ENCODE assay signal across 4 cellular contexts in the genomic region with DNA sequence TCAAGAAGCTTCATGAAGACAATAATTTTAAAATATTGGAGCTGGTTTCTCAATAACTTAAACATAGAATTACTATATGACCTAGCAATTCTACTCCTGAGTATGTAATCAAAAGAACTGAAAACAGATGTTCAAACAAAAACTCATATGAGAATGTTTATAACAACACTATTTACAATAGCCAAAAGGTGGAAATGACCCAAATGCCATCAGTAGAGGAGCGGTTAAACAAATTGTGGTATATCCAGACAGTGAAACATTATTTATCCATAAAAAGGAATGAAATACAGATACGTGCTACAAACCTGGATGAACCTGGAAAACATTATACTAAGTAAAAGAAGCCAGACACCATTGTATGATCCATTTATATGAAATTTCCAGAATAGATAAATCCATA.
"Had no signal": no experiment of that assay in that cellular context is flagged by ENCODE, and none has a peak within 500 bp of the region (broad histone marks: within the 10 kb centered on the region; RNA-seq: fewer than 3 reads in every experiment).

No MANE protein-coding gene starts in this region.

- H3K9me3 Mint-ChIP-seq: GM23338, H9, IgD-negative memory B cell had no signal

- H2AFZ ChIP-seq: GM23338 had no signal

- DNase-seq: H9, HCEC 1CT had no signal

- ATAC-seq: GM23338 had no signal

- H3K36me3 Mint-ChIP-seq: IgD-negative memory B cell had no signal

- H3K4me3 ChIP-seq: GM23338 had no signal

- H3K4me3 Mint-ChIP-seq: GM23338, H9, IgD-negative memory B cell had no signal

- H3K27ac Mint-ChIP-seq: GM23338, H9, IgD-negative memory B cell had no signal

- H3K4me2 ChIP-seq: GM23338 had no signal

- H3K4me1 Mint-ChIP-seq: IgD-negative memory B cell had no signal
